Comparison of ENCODE assay signal across 8 cellular contexts in genomic region chr1:212791676-212792395, GRCh38. TPM values are rescaled to one million over a fixed set of nuclear protein-coding genes. Genes with fewer than 3 reads are reported as not detected.
DNase-seq lines count a peak whose midpoint lies in the region; ATAC-seq, FAIRE-seq and TF ChIP-seq lines count a peak whose summit lies in the region.

Gene NSL1 (minus strand): TSS chr1:212791777. CDS start chr1:212791763, 14 bp downstream.
Gene TATDN3 (plus strand): TSS chr1:212791894. CDS start chr1:212791922, 28 bp downstream.

- H3K4me3 Mint-ChIP-seq in natural killer cell treated with Interleukin-12 subunit alpha and Interleukin-12 subunit beta and Interleukin-15 and Interleukin-18, amount 100 ng/mL, for 72 hours: peak within 1 kb of the TSS; percentile 99

- POLR2A ChIA-PET in RWPE1 (lab: Yijun Ruan, JAX; ENCODE audit: low non-redundant PET): interaction anchor here (0.7 to 1.0 kb wide), 2 partner anchors 16 to 813 kb away, joined by 3 to 5 read pairs; no protein-coding TSS in a partner anchor

- H3K4me1 Mint-ChIP-seq in natural killer cell treated with Interleukin-12 subunit alpha and Interleukin-12 subunit beta and Interleukin-15 and Interleukin-18, amount 100 ng/mL, for 72 hours (ENCODE audit: low read depth in 2 of 2): peaks cover 26 to 28% of the 10 kb centered on the region in 2 donors

- CTCF ChIA-PET in RWPE1 (lab: Yijun Ruan, JAX): interaction anchor here (0.5 to 0.7 kb wide), 3 partner anchors 77 to 394 kb away, joined by 3 to 6 read pairs (median 5); no protein-coding TSS in a partner anchor

- H3K27me3 Mint-ChIP-seq in natural killer cell treated with Interleukin-12 subunit alpha and Interleukin-12 subunit beta and Interleukin-15 and Interleukin-18, amount 100 ng/mL, for 72 hours: no peaks in the 10 kb centered on the region

- peak; percentile 96 to 97 for ATAC-seq in natural killer cell treated with Interleukin-12 subunit alpha and Interleukin-12 subunit beta and Interleukin-15 and Interleukin-18, amount 100 ng/mL, for 72 hours

- H3K9me3 Mint-ChIP-seq in natural killer cell treated with Interleukin-12 subunit alpha and Interleukin-12 subunit beta and Interleukin-15 and Interleukin-18, amount 100 ng/mL, for 72 hours: no peaks in the 10 kb centered on the region

- TF ChIP-seq CTCF in RWPE1 (conservative IDR thresholded peaks at IDR 0.05; ENCODE audit: low read depth) (no peak), fibroblast of pulmonary artery (IDR thresholded peaks at IDR 0.05; ENCODE audit: low read length, missing control alignments) (no peak)

- H3K4me3 ChIP-seq in fibroblast of pulmonary artery (replicated peaks; ENCODE audit: low read depth, low read length): peak within 1 kb of the TSS; percentile 98

- H3K27ac ChIP-seq in RWPE1: peak within 1 kb of the TSS; percentile 88

- peak; percentile 84 for TF ChIP-seq POLR2A in H54 (IDR thresholded peaks at IDR 0.05; ENCODE audit: low read depth, low read length)

- peak within 1 kb of the TSS; percentile 94 for H3K27ac Mint-ChIP-seq in natural killer cell treated with Interleukin-12 subunit alpha and Interleukin-12 subunit beta and Interleukin-15 and Interleukin-18, amount 100 ng/mL, for 72 hours

- no peaks in the 10 kb centered on the region for H3K36me3 Mint-ChIP-seq in natural killer cell treated with Interleukin-12 subunit alpha and Interleukin-12 subunit beta and Interleukin-15 and Interleukin-18, amount 100 ng/mL, for 72 hours

- DNase-seq in ELF-1 (ENCODE audit: low read depth, low spot score) (peak; percentile 96), H54 (ENCODE audit: insufficient read length, low spot score) (peak; percentile 70), LoVo (ENCODE audit: low spot score) (peak; percentile 87), RWPE1 (ENCODE audit: low spot score) (peak; percentile 77), fibroblast of pulmonary artery (ENCODE audit: low read depth) (peak; percentile 96)
- DNase-seq in activated T-helper 9 cell treated with anti-CD3 and anti-CD28 coated beads, Interleukin-2, amount 50 U/mL, for 16 hours (ENCODE audit: low read depth): peak; percentile 91
- DNase-seq in natural killer cell treated with Interleukin-12 subunit alpha and Interleukin-12 subunit beta and Interleukin-15 and Interleukin-18, amount 100 ng/mL, for 72 hours (ENCODE audit: low spot score): peak; percentile 94
- peak; percentile 89 for DNase-seq in stimulated activated naive CD4-positive, alpha-beta T cell treated with Interleukin-2 at 50 U/mL for 16 hours (lab: John Stamatoyannopoulos, UW)

- FAIRE-seq in H54 (lab: Jason Lieb, UNC): peak; percentile 20

RNA-seq across cellular contexts. Expression of gene NSL1, which starts in this region (rescaled TPM):
- total RNA-seq in natural killer cell treated with Interleukin-12 subunit alpha and Interleukin-12 subunit beta and Interleukin-15 and Interleukin-18, amount 100 ng/mL, for 72 hours: 10 to 100 TPM; 27.7 to 44.7 TPM

RNA-seq across cellular contexts. Expression of gene TATDN3, which starts in this region (rescaled TPM):
- 1 to 10 TPM; 5.7 to 9.8 TPM for total RNA-seq in natural killer cell treated with Interleukin-12 subunit alpha and Interleukin-12 subunit beta and Interleukin-15 and Interleukin-18, amount 100 ng/mL, for 72 hours

Comparison
In these comparisons a context has a peak if more than half of its experiments do, and no peak if none do; other contexts are left out.
1. Peak in every context shown above with its lines: DNase-seq, ATAC-seq, H3K4me3 ChIP-seq and H3K27ac ChIP-seq.